9 cellular contexts compared by ENCODE assay signal in genomic region chr1:234973426-234974250, GRCh38.
A peak's percentile ranks its signal among the peaks of the same experiment; 100 is the strongest.
DNase-seq lines count a peak whose midpoint lies in the region; ATAC-seq, FAIRE-seq and TF ChIP-seq lines count a peak whose summit lies in the region.
"Had no signal": no experiment of that assay in that cellular context is flagged by ENCODE, and none has a peak within 500 bp of the region (broad histone marks: within the 10 kb centered on the region; RNA-seq: fewer than 3 reads in every experiment).

No MANE protein-coding gene starts in this region.

- peak overlapping the region; percentile 19; the same call in 1 of the 2 replicates for H3K4me2 ChIP-seq in OCI-LY1 (ENCODE audit: low read length)

- H3K4me3 ChIP-seq in cardiac muscle cell (no peak overlapping the region), right cardiac atrium (ENCODE audit: low read length) (no peak overlapping the region), OCI-LY1 (ENCODE audit: low read depth, low read length, poor library complexity, severe bottlenecking) (no peak overlapping the region), right lobe of liver (no peak overlapping the region), vagina (no peak overlapping the region)

- H3K9me3 ChIP-seq in cardiac muscle cell (ENCODE audit: low read depth) (no peaks in the 10 kb centered on the region), right cardiac atrium (ENCODE audit: control insufficient read depth, low read length) (no peaks in the 10 kb centered on the region), OCI-LY1 (ENCODE audit: low read length) (no peaks in the 10 kb centered on the region), right lobe of liver (no peaks in the 10 kb centered on the region), vagina (no peaks in the 10 kb centered on the region)

- H2AFZ ChIP-seq in OCI-LY1 (ENCODE audit: low read length) = no peak overlapping the region

- no peak for TF ChIP-seq CTCF in cardiac muscle cell (IDR thresholded peaks at IDR 0.05; ENCODE audit: low read depth, low read length)
- no peak for TF ChIP-seq CTCF in OCI-LY1 (IDR thresholded peaks at IDR 0.05; ENCODE audit: low read length)
- no peak for TF ChIP-seq CTCF in right lobe of liver (IDR thresholded peaks at IDR 0.05)
- TF ChIP-seq CTCF in vagina (IDR thresholded peaks at IDR 0.05) = no peak
- TF ChIP-seq CTCF in D721Med (IDR thresholded peaks at IDR 0.05; ENCODE audit: insufficient read depth, missing control alignments) = no peak

- H3K36me3 ChIP-seq in cardiac muscle cell (no peaks in the 10 kb centered on the region), OCI-LY1 (ENCODE audit: insufficient read depth, low read length) (no peaks in the 10 kb centered on the region), right lobe of liver (no peaks in the 10 kb centered on the region), vagina (no peaks in the 10 kb centered on the region)

- no peaks in the 10 kb centered on the region for H3F3A ChIP-seq in OCI-LY1 (ENCODE audit: insufficient read depth, low read length)

- no peaks in the 10 kb centered on the region for H3K27me3 ChIP-seq in cardiac muscle cell
- no peaks in the 10 kb centered on the region for H3K27me3 ChIP-seq in right cardiac atrium (ENCODE audit: control insufficient read depth, insufficient read depth)
- no peaks in the 10 kb centered on the region for H3K27me3 ChIP-seq in OCI-LY1 (ENCODE audit: insufficient read depth, low read length)
- no peaks in the 10 kb centered on the region for H3K27me3 ChIP-seq in right lobe of liver
- H3K27me3 ChIP-seq in vagina = no peaks in the 10 kb centered on the region

- TF ChIP-seq POLR2A in right lobe of liver (IDR thresholded peaks at IDR 0.05) = peak; percentile 56
- TF ChIP-seq POLR2A in vagina (IDR thresholded peaks at IDR 0.05) = no peak

- no peak for ATAC-seq in right cardiac atrium
- peak; percentile 21 to 68 (median 50) for ATAC-seq in right lobe of liver
- ATAC-seq in GM21381 (IDR thresholded peaks at IDR 0.05; ENCODE audit: unreplicated experiment) = no peak
- ATAC-seq: Right ventricle myocardium inferior had no signal

- no peaks in the 10 kb centered on the region for H3K9me2 ChIP-seq in OCI-LY1 (ENCODE audit: low read depth, low read length)

- DNase-seq in cardiac muscle cell (ENCODE audit: low read depth in 1 of 2, low spot score in 1 of 2) (no peak), right cardiac atrium (no peak), right lobe of liver (peak; percentile 81 to 97 (median 96)), vagina (ENCODE audit: extremely low spot score in 2 of 2) (peak in 1 of 2 donors; percentile 85), D721Med (ENCODE audit: insufficient read length, low spot score) (no peak), SKM-1 treated with dmso at 0.1 percent for 144 hours (lab: John Stamatoyannopoulos, UW; ENCODE audit: unreplicated experiment) (no peak)

- H3K27ac ChIP-seq in cardiac muscle cell (peak overlapping the region; percentile 78), right cardiac atrium (ENCODE audit: low read length) (no peak overlapping the region), OCI-LY1 (ENCODE audit: low read depth, low read length, poor library complexity, severe bottlenecking) (peak overlapping the region; percentile 88), right lobe of liver (peak overlapping the region; percentile 95 to 99 (median 98)), vagina (peak overlapping the region; percentile 89)

- H3K79me2 ChIP-seq in OCI-LY1 (ENCODE audit: insufficient read depth, low read length) = no peaks in the 10 kb centered on the region

- H4K20me1 ChIP-seq in OCI-LY1 (ENCODE audit: insufficient read depth, low read length) = no peaks in the 10 kb centered on the region

- intact Hi-C loops in right cardiac atrium (cut with DNase I) = loop anchor here in 3 of 4 donors (10.0 kb wide), 3 partner anchors 109 to 359 kb away; partner anchors contain the start of gene IRF2BP2 (in 1 of the 3)
- intact Hi-C loops in right lobe of liver (cut with DNase I) = loop anchor here in 1 of 2 donors (10.0 kb wide), 3 partner anchors 101 to 439 kb away; partner anchors contain the start of gene IRF2BP2
- intact Hi-C loops in vagina (cut with DNase I) = loop anchor here (5.0 to 10.0 kb wide), 3 partner anchors 49 to 479 kb away; no protein-coding TSS in a partner anchor

- 84% methylated on average over 10 of the region's 10 CpGs for WGBS in right cardiac atrium
- 40% methylated on average over 7 of the region's 10 CpGs for WGBS in right lobe of liver (ENCODE audit: insufficient coverage, low coverage, low lambda C conversion rate, missing lambda C conversion rate)

- no peak for FAIRE-seq in D721Med (lab: Jason Lieb, UNC)

- H3K9ac ChIP-seq in OCI-LY1 (ENCODE audit: low read length) = peak overlapping the region; percentile 48

- H3K4me1 ChIP-seq in cardiac muscle cell (ENCODE audit: low read depth) (peaks cover 50% of the 10 kb centered on the region), right cardiac atrium (ENCODE audit: control insufficient read depth, insufficient read depth, low read length) (peaks cover 32% of the 10 kb centered on the region), OCI-LY1 (ENCODE audit: insufficient read depth, low read length, severe bottlenecking) (peaks cover 86% of the 10 kb centered on the region), right lobe of liver (peaks cover 0 to 88% (median 41%) of the 10 kb centered on the region in 4 donors), vagina (peaks cover 75% of the 10 kb centered on the region)

Comparison
In these comparisons a context has a peak if more than half of its experiments do, and no peak if none do; other contexts are left out.
1. DNase-seq: peak in right lobe of liver (3 of 3); none in cardiac muscle cell (0 of 2), right cardiac atrium (0 of 3), D721Med (single experiment) and SKM-1 treated with dmso at 0.1 percent for 144 hours (single experiment).
2. ATAC-seq: peak in right lobe of liver (4 of 4); none in right cardiac atrium (0 of 2) and GM21381 (single experiment).